1 cellular context compared by ENCODE assay signal in the genomic region with DNA sequence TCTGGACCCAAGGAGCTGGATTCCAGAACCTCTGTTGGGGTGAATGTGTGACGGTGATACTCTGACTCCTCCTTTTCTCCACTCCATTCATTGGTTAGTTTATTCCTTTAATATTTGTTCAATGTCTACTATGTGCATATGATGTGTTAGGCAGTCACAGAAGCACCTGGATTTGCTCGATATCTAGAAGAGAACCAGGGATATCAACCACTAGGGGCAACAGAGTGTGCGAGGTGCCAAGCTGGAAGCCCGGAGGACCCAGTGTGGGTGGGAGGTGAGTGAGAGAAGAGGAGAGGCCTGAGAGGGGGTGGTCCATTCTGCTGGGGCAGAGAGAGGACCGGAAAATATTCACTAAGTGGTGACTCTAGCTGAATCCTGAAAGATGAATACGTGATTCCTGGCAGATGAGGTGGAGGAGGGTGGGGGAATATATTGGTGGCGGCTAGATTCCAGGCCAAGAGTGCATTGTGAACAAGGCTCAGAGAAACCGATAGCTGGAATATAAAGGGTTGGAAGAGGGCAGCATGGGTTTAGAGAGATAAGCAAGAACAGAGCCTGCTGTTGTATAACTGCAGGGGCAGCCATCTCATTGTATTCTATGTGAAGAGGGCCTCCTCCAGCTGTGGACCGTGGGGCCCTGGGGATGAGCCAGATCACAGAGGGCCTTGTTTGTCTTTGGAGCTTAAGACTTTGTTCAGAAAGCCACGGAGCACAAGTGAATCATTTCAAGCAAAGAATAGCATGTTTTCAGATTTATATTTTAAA.
TF ChIP-seq lines count a peak whose summit lies in the region.

No MANE protein-coding gene starts in this region.

TF ChIP-seq in HepG2, 621 proteins besides CTCF, POLR2A, EP300 and RAD21 (continued from another document and continues in another):
- TF ChIP-seq, protein P1, sequence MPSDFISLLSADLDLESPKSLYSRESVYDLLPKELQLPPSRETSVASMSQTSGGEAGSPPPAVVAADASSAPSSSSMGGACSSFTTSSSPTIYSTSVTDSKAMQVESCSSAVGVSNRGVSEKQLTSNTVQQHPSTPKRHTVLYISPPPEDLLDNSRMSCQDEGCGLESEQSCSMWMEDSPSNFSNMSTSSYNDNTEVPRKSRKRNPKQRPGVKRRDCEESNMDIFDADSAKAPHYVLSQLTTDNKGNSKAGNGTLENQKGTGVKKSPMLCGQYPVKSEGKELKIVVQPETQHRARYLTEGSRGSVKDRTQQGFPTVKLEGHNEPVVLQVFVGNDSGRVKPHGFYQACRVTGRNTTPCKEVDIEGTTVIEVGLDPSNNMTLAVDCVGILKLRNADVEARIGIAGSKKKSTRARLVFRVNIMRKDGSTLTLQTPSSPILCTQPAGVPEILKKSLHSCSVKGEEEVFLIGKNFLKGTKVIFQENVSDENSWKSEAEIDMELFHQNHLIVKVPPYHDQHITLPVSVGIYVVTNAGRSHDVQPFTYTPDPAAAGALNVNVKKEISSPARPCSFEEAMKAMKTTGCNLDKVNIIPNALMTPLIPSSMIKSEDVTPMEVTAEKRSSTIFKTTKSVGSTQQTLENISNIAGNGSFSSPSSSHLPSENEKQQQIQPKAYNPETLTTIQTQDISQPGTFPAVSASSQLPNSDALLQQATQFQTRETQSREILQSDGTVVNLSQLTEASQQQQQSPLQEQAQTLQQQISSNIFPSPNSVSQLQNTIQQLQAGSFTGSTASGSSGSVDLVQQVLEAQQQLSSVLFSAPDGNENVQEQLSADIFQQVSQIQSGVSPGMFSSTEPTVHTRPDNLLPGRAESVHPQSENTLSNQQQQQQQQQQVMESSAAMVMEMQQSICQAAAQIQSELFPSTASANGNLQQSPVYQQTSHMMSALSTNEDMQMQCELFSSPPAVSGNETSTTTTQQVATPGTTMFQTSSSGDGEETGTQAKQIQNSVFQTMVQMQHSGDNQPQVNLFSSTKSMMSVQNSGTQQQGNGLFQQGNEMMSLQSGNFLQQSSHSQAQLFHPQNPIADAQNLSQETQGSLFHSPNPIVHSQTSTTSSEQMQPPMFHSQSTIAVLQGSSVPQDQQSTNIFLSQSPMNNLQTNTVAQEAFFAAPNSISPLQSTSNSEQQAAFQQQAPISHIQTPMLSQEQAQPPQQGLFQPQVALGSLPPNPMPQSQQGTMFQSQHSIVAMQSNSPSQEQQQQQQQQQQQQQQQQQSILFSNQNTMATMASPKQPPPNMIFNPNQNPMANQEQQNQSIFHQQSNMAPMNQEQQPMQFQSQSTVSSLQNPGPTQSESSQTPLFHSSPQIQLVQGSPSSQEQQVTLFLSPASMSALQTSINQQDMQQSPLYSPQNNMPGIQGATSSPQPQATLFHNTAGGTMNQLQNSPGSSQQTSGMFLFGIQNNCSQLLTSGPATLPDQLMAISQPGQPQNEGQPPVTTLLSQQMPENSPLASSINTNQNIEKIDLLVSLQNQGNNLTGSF (CRISPR knock-in tag; IDR thresholded peaks at IDR 0.05): no peak
- peak; percentile 51 for TF ChIP-seq XRCC5 (optimal IDR thresholded peaks at IDR 0.05; ENCODE audit: low read length)
- no peak for TF ChIP-seq ZEB1 (IDR thresholded peaks at IDR 0.05; ENCODE audit: insufficient replicate concordance, low read depth)
- TF ChIP-seq ZNF24 (IDR thresholded peaks at IDR 0.05): no peak
- TF ChIP-seq BCL6 (CRISPR knock-in tag; IDR thresholded peaks at IDR 0.05): peak; percentile 61
- no peak for TF ChIP-seq MAFF (IDR thresholded peaks at IDR 0.05; ENCODE audit: low read depth, low read length)
- TF ChIP-seq ZNF350 (CRISPR knock-in tag; IDR thresholded peaks at IDR 0.05; ENCODE audit: borderline replicate concordance, low read depth): no peak
- TF ChIP-seq HMG20B (CRISPR knock-in tag; conservative IDR thresholded peaks at IDR 0.05): no peak
- no peak for TF ChIP-seq DNMT3B (CRISPR knock-in tag; conservative IDR thresholded peaks at IDR 0.05)
- TF ChIP-seq, protein P2, sequence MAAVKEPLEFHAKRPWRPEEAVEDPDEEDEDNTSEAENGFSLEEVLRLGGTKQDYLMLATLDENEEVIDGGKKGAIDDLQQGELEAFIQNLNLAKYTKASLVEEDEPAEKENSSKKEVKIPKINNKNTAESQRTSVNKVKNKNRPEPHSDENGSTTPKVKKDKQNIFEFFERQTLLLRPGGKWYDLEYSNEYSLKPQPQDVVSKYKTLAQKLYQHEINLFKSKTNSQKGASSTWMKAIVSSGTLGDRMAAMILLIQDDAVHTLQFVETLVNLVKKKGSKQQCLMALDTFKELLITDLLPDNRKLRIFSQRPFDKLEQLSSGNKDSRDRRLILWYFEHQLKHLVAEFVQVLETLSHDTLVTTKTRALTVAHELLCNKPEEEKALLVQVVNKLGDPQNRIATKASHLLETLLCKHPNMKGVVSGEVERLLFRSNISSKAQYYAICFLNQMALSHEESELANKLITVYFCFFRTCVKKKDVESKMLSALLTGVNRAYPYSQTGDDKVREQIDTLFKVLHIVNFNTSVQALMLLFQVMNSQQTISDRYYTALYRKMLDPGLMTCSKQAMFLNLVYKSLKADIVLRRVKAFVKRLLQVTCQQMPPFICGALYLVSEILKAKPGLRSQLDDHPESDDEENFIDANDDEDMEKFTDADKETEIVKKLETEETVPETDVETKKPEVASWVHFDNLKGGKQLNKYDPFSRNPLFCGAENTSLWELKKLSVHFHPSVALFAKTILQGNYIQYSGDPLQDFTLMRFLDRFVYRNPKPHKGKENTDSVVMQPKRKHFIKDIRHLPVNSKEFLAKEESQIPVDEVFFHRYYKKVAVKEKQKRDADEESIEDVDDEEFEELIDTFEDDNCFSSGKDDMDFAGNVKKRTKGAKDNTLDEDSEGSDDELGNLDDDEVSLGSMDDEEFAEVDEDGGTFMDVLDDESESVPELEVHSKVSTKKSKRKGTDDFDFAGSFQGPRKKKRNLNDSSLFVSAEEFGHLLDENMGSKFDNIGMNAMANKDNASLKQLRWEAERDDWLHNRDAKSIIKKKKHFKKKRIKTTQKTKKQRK (IDR thresholded peaks at IDR 0.05; ENCODE audit: low read length): no peak
- TF ChIP-seq ETV6 (CRISPR knock-in tag; conservative IDR thresholded peaks at IDR 0.05): no peak
- TF ChIP-seq, protein P3, sequence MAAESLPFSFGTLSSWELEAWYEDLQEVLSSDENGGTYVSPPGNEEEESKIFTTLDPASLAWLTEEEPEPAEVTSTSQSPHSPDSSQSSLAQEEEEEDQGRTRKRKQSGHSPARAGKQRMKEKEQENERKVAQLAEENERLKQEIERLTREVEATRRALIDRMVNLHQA (CRISPR knock-in tag; IDR thresholded peaks at IDR 0.05): no peak
- TF ChIP-seq, protein P4, sequence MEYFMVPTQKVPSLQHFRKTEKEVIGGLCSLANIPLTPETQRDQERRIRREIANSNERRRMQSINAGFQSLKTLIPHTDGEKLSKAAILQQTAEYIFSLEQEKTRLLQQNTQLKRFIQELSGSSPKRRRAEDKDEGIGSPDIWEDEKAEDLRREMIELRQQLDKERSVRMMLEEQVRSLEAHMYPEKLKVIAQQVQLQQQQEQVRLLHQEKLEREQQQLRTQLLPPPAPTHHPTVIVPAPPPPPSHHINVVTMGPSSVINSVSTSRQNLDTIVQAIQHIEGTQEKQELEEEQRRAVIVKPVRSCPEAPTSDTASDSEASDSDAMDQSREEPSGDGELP (IDR thresholded peaks at IDR 0.05; ENCODE audit: borderline replicate concordance, low read depth): peak; percentile 92
- TF ChIP-seq MTF1 (CRISPR knock-in tag; IDR thresholded peaks at IDR 0.05): no peak
- no peak for TF ChIP-seq ZNF234 (CRISPR knock-in tag; conservative IDR thresholded peaks at IDR 0.05)
- no peak for TF ChIP-seq ZNF558 (CRISPR knock-in tag; IDR thresholded peaks at IDR 0.05; ENCODE audit: borderline replicate concordance)
- TF ChIP-seq NR2F1 (CRISPR knock-in tag; IDR thresholded peaks at IDR 0.05): no peak
- no peak for TF ChIP-seq ZNF3 (CRISPR knock-in tag; IDR thresholded peaks at IDR 0.05)
- TF ChIP-seq, protein P5, sequence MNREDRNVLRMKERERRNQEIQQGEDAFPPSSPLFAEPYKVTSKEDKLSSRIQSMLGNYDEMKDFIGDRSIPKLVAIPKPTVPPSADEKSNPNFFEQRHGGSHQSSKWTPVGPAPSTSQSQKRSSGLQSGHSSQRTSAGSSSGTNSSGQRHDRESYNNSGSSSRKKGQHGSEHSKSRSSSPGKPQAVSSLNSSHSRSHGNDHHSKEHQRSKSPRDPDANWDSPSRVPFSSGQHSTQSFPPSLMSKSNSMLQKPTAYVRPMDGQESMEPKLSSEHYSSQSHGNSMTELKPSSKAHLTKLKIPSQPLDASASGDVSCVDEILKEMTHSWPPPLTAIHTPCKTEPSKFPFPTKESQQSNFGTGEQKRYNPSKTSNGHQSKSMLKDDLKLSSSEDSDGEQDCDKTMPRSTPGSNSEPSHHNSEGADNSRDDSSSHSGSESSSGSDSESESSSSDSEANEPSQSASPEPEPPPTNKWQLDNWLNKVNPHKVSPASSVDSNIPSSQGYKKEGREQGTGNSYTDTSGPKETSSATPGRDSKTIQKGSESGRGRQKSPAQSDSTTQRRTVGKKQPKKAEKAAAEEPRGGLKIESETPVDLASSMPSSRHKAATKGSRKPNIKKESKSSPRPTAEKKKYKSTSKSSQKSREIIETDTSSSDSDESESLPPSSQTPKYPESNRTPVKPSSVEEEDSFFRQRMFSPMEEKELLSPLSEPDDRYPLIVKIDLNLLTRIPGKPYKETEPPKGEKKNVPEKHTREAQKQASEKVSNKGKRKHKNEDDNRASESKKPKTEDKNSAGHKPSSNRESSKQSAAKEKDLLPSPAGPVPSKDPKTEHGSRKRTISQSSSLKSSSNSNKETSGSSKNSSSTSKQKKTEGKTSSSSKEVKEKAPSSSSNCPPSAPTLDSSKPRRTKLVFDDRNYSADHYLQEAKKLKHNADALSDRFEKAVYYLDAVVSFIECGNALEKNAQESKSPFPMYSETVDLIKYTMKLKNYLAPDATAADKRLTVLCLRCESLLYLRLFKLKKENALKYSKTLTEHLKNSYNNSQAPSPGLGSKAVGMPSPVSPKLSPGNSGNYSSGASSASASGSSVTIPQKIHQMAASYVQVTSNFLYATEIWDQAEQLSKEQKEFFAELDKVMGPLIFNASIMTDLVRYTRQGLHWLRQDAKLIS (CRISPR knock-in tag; IDR thresholded peaks at IDR 0.05): no peak
- TF ChIP-seq, protein P6, sequence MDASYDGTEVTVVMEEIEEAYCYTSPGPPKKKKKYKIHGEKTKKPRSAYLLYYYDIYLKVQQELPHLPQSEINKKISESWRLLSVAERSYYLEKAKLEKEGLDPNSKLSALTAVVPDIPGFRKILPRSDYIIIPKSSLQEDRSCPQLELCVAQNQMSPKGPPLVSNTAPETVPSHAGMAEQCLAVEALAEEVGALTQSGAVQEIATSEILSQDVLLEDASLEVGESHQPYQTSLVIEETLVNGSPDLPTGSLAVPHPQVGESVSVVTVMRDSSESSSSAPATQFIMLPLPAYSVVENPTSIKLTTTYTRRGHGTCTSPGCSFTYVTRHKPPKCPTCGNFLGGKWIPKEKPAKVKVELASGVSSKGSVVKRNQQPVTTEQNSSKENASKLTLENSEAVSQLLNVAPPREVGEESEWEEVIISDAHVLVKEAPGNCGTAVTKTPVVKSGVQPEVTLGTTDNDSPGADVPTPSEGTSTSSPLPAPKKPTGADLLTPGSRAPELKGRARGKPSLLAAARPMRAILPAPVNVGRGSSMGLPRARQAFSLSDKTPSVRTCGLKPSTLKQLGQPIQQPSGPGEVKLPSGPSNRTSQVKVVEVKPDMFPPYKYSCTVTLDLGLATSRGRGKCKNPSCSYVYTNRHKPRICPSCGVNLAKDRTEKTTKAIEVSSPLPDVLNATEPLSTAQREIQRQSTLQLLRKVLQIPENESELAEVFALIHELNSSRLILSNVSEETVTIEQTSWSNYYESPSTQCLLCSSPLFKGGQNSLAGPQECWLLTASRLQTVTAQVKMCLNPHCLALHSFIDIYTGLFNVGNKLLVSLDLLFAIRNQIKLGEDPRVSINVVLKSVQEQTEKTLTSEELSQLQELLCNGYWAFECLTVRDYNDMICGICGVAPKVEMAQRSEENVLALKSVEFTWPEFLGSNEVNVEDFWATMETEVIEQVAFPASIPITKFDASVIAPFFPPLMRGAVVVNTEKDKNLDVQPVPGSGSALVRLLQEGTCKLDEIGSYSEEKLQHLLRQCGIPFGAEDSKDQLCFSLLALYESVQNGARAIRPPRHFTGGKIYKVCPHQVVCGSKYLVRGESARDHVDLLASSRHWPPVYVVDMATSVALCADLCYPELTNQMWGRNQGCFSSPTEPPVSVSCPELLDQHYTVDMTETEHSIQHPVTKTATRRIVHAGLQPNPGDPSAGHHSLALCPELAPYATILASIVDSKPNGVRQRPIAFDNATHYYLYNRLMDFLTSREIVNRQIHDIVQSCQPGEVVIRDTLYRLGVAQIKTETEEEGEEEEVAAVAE (CRISPR knock-in tag; IDR thresholded peaks at IDR 0.05; ENCODE audit: borderline replicate concordance): no peak
- no peak for TF ChIP-seq ERF (CRISPR knock-in tag; IDR thresholded peaks at IDR 0.05)
- no peak for TF ChIP-seq ZKSCAN8 (CRISPR knock-in tag; IDR thresholded peaks at IDR 0.05; ENCODE audit: borderline replicate concordance)
- TF ChIP-seq PHF8 (CRISPR knock-in tag; IDR thresholded peaks at IDR 0.05): no peak
- no peak for TF ChIP-seq ZNF124 (CRISPR knock-in tag; IDR thresholded peaks at IDR 0.05)
- 0 out of 2 replicates have a peak, but pooled peaks have one; percentile 45 for TF ChIP-seq ZNF543 (CRISPR knock-in tag; IDR thresholded peaks at IDR 0.05)
- TF ChIP-seq RBM39 (IDR thresholded peaks at IDR 0.05; ENCODE audit: low read depth, low read length, poor library complexity, severe bottlenecking): no peak
- no peak for TF ChIP-seq GZF1 (CRISPR knock-in tag; IDR thresholded peaks at IDR 0.05)
- no peak for TF ChIP-seq MEIS1 (CRISPR knock-in tag; IDR thresholded peaks at IDR 0.05; ENCODE audit: borderline replicate concordance)
- TF ChIP-seq, protein P7, sequence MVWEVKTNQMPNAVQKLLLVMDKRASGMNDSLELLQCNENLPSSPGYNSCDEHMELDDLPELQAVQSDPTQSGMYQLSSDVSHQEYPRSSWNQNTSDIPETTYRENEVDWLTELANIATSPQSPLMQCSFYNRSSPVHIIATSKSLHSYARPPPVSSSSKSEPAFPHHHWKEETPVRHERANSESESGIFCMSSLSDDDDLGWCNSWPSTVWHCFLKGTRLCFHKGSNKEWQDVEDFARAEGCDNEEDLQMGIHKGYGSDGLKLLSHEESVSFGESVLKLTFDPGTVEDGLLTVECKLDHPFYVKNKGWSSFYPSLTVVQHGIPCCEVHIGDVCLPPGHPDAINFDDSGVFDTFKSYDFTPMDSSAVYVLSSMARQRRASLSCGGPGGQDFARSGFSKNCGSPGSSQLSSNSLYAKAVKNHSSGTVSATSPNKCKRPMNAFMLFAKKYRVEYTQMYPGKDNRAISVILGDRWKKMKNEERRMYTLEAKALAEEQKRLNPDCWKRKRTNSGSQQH (CRISPR knock-in tag; IDR thresholded peaks at IDR 0.05; ENCODE audit: low read depth): no peak
- TF ChIP-seq POLR2AphosphoS5 (IDR thresholded peaks at IDR 0.05; ENCODE audit: low read depth, low read length): 0 out of 2 replicates have a peak, but pooled peaks have one; percentile 22
- TF ChIP-seq PAX8 (CRISPR knock-in tag; IDR thresholded peaks at IDR 0.05; ENCODE audit: borderline replicate concordance): no peak
- peak; percentile 73; the same call in 1 of the 2 replicates for TF ChIP-seq GFI1 (CRISPR knock-in tag; IDR thresholded peaks at IDR 0.05; ENCODE audit: borderline replicate concordance)
- TF ChIP-seq HIVEP1 (CRISPR knock-in tag; IDR thresholded peaks at IDR 0.05): no peak
- no peak for TF ChIP-seq KLF16 (CRISPR knock-in tag; IDR thresholded peaks at IDR 0.05)
- TF ChIP-seq SMAD1 (CRISPR knock-in tag; IDR thresholded peaks at IDR 0.05; ENCODE audit: borderline replicate concordance, low read depth): no peak
- no peak for TF ChIP-seq PHB2 (IDR thresholded peaks at IDR 0.05; ENCODE audit: partially characterized antibody)
- no peak for TF ChIP-seq NCOA1 (CRISPR knock-in tag; IDR thresholded peaks at IDR 0.05)
